ENCODE assay signal across 27 cellular contexts in the genomic region with DNA sequence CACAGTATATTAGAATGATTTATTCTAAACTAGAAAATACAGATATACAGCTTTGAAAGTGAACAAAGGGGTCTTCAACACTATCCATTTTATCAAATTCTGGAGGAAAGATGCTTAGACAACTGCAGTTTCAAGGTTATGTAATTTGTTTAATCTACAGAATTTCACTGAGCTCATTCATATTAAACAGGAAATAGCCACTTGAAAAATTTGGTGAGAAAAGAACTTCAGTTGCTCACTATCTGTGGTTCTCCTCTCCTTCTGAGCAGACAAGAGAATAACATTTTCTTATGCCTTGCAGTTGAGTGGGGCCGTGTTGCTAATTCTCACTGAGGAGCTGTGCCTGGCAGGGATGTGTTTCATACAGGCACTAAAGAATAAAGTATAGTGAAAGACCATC.
"Had no signal": no experiment of that assay in that cellular context is flagged by ENCODE, and none has a peak within 500 bp of the region (broad histone marks: within the 10 kb centered on the region; RNA-seq: fewer than 3 reads in every experiment).

No MANE protein-coding gene starts in this region.

- H3K4me1 Mint-ChIP-seq: naive thymus-derived CD8-positive, alpha-beta T cell; nephron progenitor cell; stimulated activated naive CD8-positive, alpha-beta T cell treated with anti-CD3 and anti-CD28 coated beads, Interleukin-15, amount 100 ng/mL, for 72 hours had no signal

- DNase-seq: colonic mucosa; effector CD8-positive, alpha-beta T cell; foreskin keratinocyte; heart left ventricle; kidney; mesendoderm; naive thymus-derived CD8-positive, alpha-beta T cell; nephron progenitor cell; nucleus accumbens; stimulated activated CD4-positive, alpha-beta T cell treated with anti-CD3 and anti-CD28 coated beads, Interleukin-12 subunit alpha, Interleukin-12 subunit beta, amount 100 ng/mL, for 4 hours; stimulated activated CD4-positive, alpha-beta T cell treated with anti-CD3 and anti-CD28 coated beads, Interleukin-1b, Interleukin-23, amount 100 ng/mL, for 48 hours; stimulated activated CD4-positive, alpha-beta T cell treated with anti-CD3 and anti-CD28 coated beads, Interleukin-4, amount 100 ng/mL, for 1 hour; stimulated activated CD8-positive, alpha-beta memory T cell treated with anti-CD3 and anti-CD28 coated beads, Interleukin-4, amount 100 ng/mL, for 48 hours; stimulated activated naive CD4-positive, alpha-beta T cell; stimulated activated naive CD8-positive, alpha-beta T cell treated with anti-CD3 and anti-CD28 coated beads, Interleukin-15, amount 100 ng/mL, for 72 hours had no signal

- H3K4me3 ChIP-seq: colonic mucosa, esophagus muscularis mucosa, gastroesophageal sphincter, heart left ventricle, hepatocyte, prostate gland, right atrium auricular region, smooth muscle cell, suprapubic skin had no signal

- H3K4me1 ChIP-seq: colonic mucosa, esophagus muscularis mucosa, foreskin keratinocyte, gastroesophageal sphincter, heart left ventricle, prostate gland, right atrium auricular region, suprapubic skin had no signal

- H3K27ac ChIP-seq: colonic mucosa, esophagus muscularis mucosa, foreskin keratinocyte, gastroesophageal sphincter, heart left ventricle, hepatocyte, prostate gland, right atrium auricular region, suprapubic skin had no signal

- H3K36me3 ChIP-seq: colonic mucosa, esophagus muscularis mucosa, gastroesophageal sphincter, heart left ventricle, prostate gland, right atrium auricular region, suprapubic skin had no signal

- FAIRE-seq: endothelial cell of umbilical vein, kidney had no signal

- H3K9me3 ChIP-seq: colonic mucosa, esophagus muscularis mucosa, gastroesophageal sphincter, heart left ventricle, prostate gland, right atrium auricular region, suprapubic skin had no signal

- H3K27me3 ChIP-seq: colonic mucosa, esophagus muscularis mucosa, foreskin keratinocyte, gastroesophageal sphincter, heart left ventricle, hepatocyte, right atrium auricular region, suprapubic skin had no signal

- H3K36me3 Mint-ChIP-seq: naive thymus-derived CD8-positive, alpha-beta T cell; type B pancreatic cell had no signal

- ATAC-seq: foreskin keratinocyte; gastroesophageal sphincter; heart left ventricle; left lobe of liver; naive thymus-derived CD8-positive, alpha-beta T cell; sciatic nerve; stimulated activated naive CD8-positive, alpha-beta T cell treated with anti-CD3 and anti-CD28 coated beads, Interleukin-15, amount 100 ng/mL, for 72 hours had no signal

- H2AFZ ChIP-seq: hepatocyte had no signal

- H3K27me3 Mint-ChIP-seq: dendritic cell treated with granulocyte-macrophage colony-stimulating factor and Interleukin-4, amounts not matched to agents 40 ng/mL and 50 ng/mL, for 4 days; naive thymus-derived CD8-positive, alpha-beta T cell; stimulated activated naive CD8-positive, alpha-beta T cell treated with anti-CD3 and anti-CD28 coated beads, Interleukin-15, amount 100 ng/mL, for 72 hours; type B pancreatic cell had no signal

- H3K9me3 Mint-ChIP-seq: dendritic cell treated with granulocyte-macrophage colony-stimulating factor and Interleukin-4, amounts not matched to agents 40 ng/mL and 50 ng/mL, for 4 days; naive thymus-derived CD8-positive, alpha-beta T cell; nephron progenitor cell; stimulated activated naive CD8-positive, alpha-beta T cell treated with anti-CD3 and anti-CD28 coated beads, Interleukin-15, amount 100 ng/mL, for 72 hours; type B pancreatic cell had no signal

- H3K79me2 ChIP-seq: hepatocyte had no signal

- H3K27ac Mint-ChIP-seq: dendritic cell treated with granulocyte-macrophage colony-stimulating factor and Interleukin-4, amounts not matched to agents 40 ng/mL and 50 ng/mL, for 4 days; naive thymus-derived CD8-positive, alpha-beta T cell; nephron progenitor cell; stimulated activated naive CD8-positive, alpha-beta T cell treated with anti-CD3 and anti-CD28 coated beads, Interleukin-15, amount 100 ng/mL, for 72 hours; type B pancreatic cell had no signal

- H3K4me2 ChIP-seq: hepatocyte, smooth muscle cell had no signal

- H3K4me3 Mint-ChIP-seq: dendritic cell treated with granulocyte-macrophage colony-stimulating factor and Interleukin-4, amounts not matched to agents 40 ng/mL and 50 ng/mL, for 4 days; naive thymus-derived CD8-positive, alpha-beta T cell; nephron progenitor cell; stimulated activated naive CD8-positive, alpha-beta T cell treated with anti-CD3 and anti-CD28 coated beads, Interleukin-15, amount 100 ng/mL, for 72 hours; type B pancreatic cell had no signal
